9 cellular contexts compared by ENCODE assay signal in genomic region chr5:1521054-1521453, GRCh38. TPM values are rescaled to one million over a fixed set of nuclear protein-coding genes. Genes with fewer than 3 reads are reported as not detected.
DNase-seq lines count a peak whose midpoint lies in the region; ATAC-seq, FAIRE-seq and TF ChIP-seq lines count a peak whose summit lies in the region.
"Had no signal": no experiment of that assay in that cellular context is flagged by ENCODE, and none has a peak within 500 bp of the region (broad histone marks: within the 10 kb centered on the region; RNA-seq: fewer than 3 reads in every experiment).

No MANE protein-coding gene starts in this region.

- no peak for TF ChIP-seq POLR2A in GM12878 (IDR thresholded peaks at IDR 0.05; ENCODE audit: low read depth, low read length)

- DNase-seq in D341Med (ENCODE audit: low spot score) (peak; percentile 69), GM12878 (ENCODE audit: low read depth, low spot score) (no peak), inferior parietal cortex (ENCODE audit: extremely low spot score) (no peak)
- DNase-seq: foreskin melanocyte had no signal

- H3K27me3 Mint-ChIP-seq in nephron (ENCODE audit: low read depth) = no peaks in the 10 kb centered on the region

- no peak for TF ChIP-seq EP300 in GM12878 (IDR thresholded peaks at IDR 0.05; ENCODE audit: borderline replicate concordance in 1 of 2, control insufficient read depth in 1 of 2, low read depth in 2 of 2, low read length in 2 of 2)

- ATAC-seq in GM12878 (no peak), GM21786 (IDR thresholded peaks at IDR 0.05; ENCODE audit: unreplicated experiment) (no peak), HG03097 (IDR thresholded peaks at IDR 0.05; ENCODE audit: low FRiP score, unreplicated experiment) (no peak)
- ATAC-seq: mucosa of descending colon had no signal

- peaks cover 16% of the 10 kb centered on the region for H4K20me1 ChIP-seq in KMS-11 (ENCODE audit: insufficient read depth)
- peaks cover 5% of the 10 kb centered on the region; the same call in 1 of the 2 replicates for H4K20me1 ChIP-seq in GM12878 (ENCODE audit: control insufficient read depth, insufficient read depth)

- H3K4me1 ChIP-seq in KMS-11 (ENCODE audit: low read depth, poor library complexity, severe bottlenecking) (peaks cover 19% of the 10 kb centered on the region), GM12878 (ENCODE audit: control insufficient read depth, insufficient read depth, low read length) (peaks cover 20% of the 10 kb centered on the region)

- H3K27me3 ChIP-seq in KMS-11 (ENCODE audit: insufficient read depth, low read depth) = no peaks in the 10 kb centered on the region
- no peaks in the 10 kb centered on the region for H3K27me3 ChIP-seq in GM12878 (replicated peaks in 1 of 2; ENCODE audit: control insufficient read depth in 2 of 2, insufficient read depth in 2 of 2, low read length in 1 of 2)

- peak overlapping the region in 1 of 3 experiments; percentile 51 for H3K27ac Mint-ChIP-seq in nephron

- no peak overlapping the region for H2AFZ ChIP-seq in KMS-11 (ENCODE audit: low read depth)
- H2AFZ ChIP-seq in GM12878 (ENCODE audit: control insufficient read depth, low read depth, low read length) = no peak overlapping the region

- H3K36me3 Mint-ChIP-seq in nephron (ENCODE audit: low read depth) = peaks cover 8% of the 10 kb centered on the region

- H3K27ac ChIP-seq in KMS-11 (no peak overlapping the region), GM12878 (ENCODE audit: control insufficient read depth, insufficient read depth) (peak overlapping the region; percentile 78)

- TF ChIP-seq CTCF in KMS-11 (conservative IDR thresholded peaks at IDR 0.05; ENCODE audit: low read depth, low read length) = no peak
- no peak for TF ChIP-seq CTCF in GM12878 (IDR thresholded peaks at IDR 0.05 in 2 of 3, conservative IDR thresholded peaks at IDR 0.05 in 1 of 3; ENCODE audit: control insufficient read depth in 2 of 3, extremely low read depth in 1 of 3, insufficient read depth in 1 of 3, low read depth in 3 of 3, low read length in 3 of 3)
- no peak for TF ChIP-seq CTCF in nephron (IDR thresholded peaks at IDR 0.05; ENCODE audit: unreplicated experiment in 3 of 3)

- POLR2A ChIA-PET in GM12878 (lab: Charles Lee) = interaction anchor here (0.9 to 4.3 kb wide), 3 partner anchors 15 to 21 kb away, joined by 7 to 29 read pairs (median 11); no protein-coding TSS in a partner anchor

- H3K4me2 ChIP-seq in KMS-11 (peak overlapping the region; percentile 67; the same call in 1 of the 2 replicates), GM12878 (ENCODE audit: control insufficient read depth, insufficient read depth) (peak overlapping the region; percentile 94)

- peaks cover 70% of the 10 kb centered on the region for H3K79me2 ChIP-seq in KMS-11 (ENCODE audit: insufficient read depth, low read depth)
- H3K79me2 ChIP-seq in GM12878 (ENCODE audit: control insufficient read depth, insufficient read depth, low read length) = peaks cover 62% of the 10 kb centered on the region

- H3K9me3 ChIP-seq in GM12878 (replicated peaks; ENCODE audit: control insufficient read depth, insufficient read depth, low read length) = no peaks in the 10 kb centered on the region
- H3K9me3 ChIP-seq: mucosa of descending colon had no signal

- H3K9ac ChIP-seq in KMS-11 = no peak overlapping the region
- 0 out of 2 replicates have a peak overlapping the region, but pooled peaks have one; percentile 8 for H3K9ac ChIP-seq in GM12878 (ENCODE audit: control insufficient read depth, insufficient read depth, low read length)

- FAIRE-seq in GM12878 (lab: Jason Lieb, UNC) = no peak

- TF ChIP-seq RAD21 in GM12878 (IDR thresholded peaks at IDR 0.05; ENCODE audit: insufficient read depth, low read depth, low read length) = no peak

- BruUV-seq in GM12878 (replicated peaks; lab: Mats Ljungman, UMichigan) = no TSS peak

- peak overlapping the region; percentile 56 to 92 (median 91) for H3K4me3 Mint-ChIP-seq in nephron

- SMC1A ChIA-PET in GM12878 (lab: Charles Lee; ENCODE audit: uncharacterized antibody, unreplicated experiment) = interaction anchor here (1.0 to 2.8 kb wide), 5 partner anchors 15 to 41 kb away, joined by 3 to 23 read pairs (median 14); no protein-coding TSS in a partner anchor

- H3K4me1 Mint-ChIP-seq in nephron = peaks cover 26% of the 10 kb centered on the region

- intact Hi-C loops in GM12878 (cut with micrococcal nuclease; ENCODE audit: unreplicated experiment) = loop anchor here (5.0 kb wide), 1 partner anchor 34 kb away; no protein-coding TSS in a partner anchor

- WGBS in GM12878 (ENCODE audit: insufficient coverage, insufficient replicate concordance, low lambda C conversion rate, missing lambda C conversion rate) = 97% methylated on average over 7 of the region's 7 CpGs

- H3K9me3 Mint-ChIP-seq in nephron = no peaks in the 10 kb centered on the region

- CTCF ChIA-PET in GM12878 (lab: Yijun Ruan, JAX) = interaction anchor here (0.8 to 1.8 kb wide), 7 partner anchors 9 to 124 kb away, joined by 3 to 5 read pairs (median 4); no protein-coding TSS in a partner anchor

- RAD21 ChIA-PET in GM12878 (lab: Charles Lee; ENCODE audit: unreplicated experiment) = interaction anchor here (1.2 to 2.6 kb wide), 4 partner anchors 15 to 42 kb away, joined by 3 to 13 read pairs (median 4); no protein-coding TSS in a partner anchor

- in situ Hi-C loops in GM12878 (cut with MboI) = no loop called here

- H3K36me3 ChIP-seq in KMS-11 (ENCODE audit: insufficient read depth) = peaks cover 15% of the 10 kb centered on the region; the same call in 1 of the 2 replicates
- H3K36me3 ChIP-seq in GM12878 (ENCODE audit: control insufficient read depth in 2 of 2, insufficient read depth in 2 of 2, low read length in 1 of 2) = peaks cover 13 to 27% of the 10 kb centered on the region in 2 experiments

- H3K4me3 ChIP-seq in KMS-11 (IDR thresholded peaks at IDR 0.05; ENCODE audit: insufficient read depth, low read depth, low read length) (no peak overlapping the region), GM12878 (peak overlapping the region; percentile 88; the same call in 1 of the 2 replicates)
- H3K4me3 ChIP-seq: mucosa of descending colon had no signal

TF ChIP-seq in GM12878, 131 proteins besides CTCF, POLR2A, EP300 and RAD21:
- TF ChIP-seq POLR2AphosphoS2 (IDR thresholded peaks at IDR 0.05; ENCODE audit: low read depth, low read length) (no peak), BRCA1 (IDR thresholded peaks at IDR 0.05; ENCODE audit: low read depth, low read length) (no peak), STAT1 (conservative IDR thresholded peaks at IDR 0.05) (no peak), CUX1 (IDR thresholded peaks at IDR 0.05; ENCODE audit: insufficient replicate concordance, low read depth, low read length) (no peak)

RNA-seq across cellular contexts. Expression of gene LPCAT1, which starts 2.7 kb away (rescaled TPM):
- 365 and 373 TPM in 2 replicates for total RNA-seq in GM12878 (2013; cell fraction: nucleolus; rRNA removed)
- total RNA-seq in GM12878 (2014; rRNA removed) (67.6 and 74.7 TPM in 2 replicates), GM12878 (2014; rRNA removed; fragmentation: Illumina TruSeq; extraction: Trizol) (58.9 and 59.4 TPM in 2 replicates), GM12878 (2021) (109 TPM in 2 replicates)
- polyA plus RNA-seq in GM12878 (2011; ENCODE audit: low read depth) = 26.1 TPM
- polyA plus RNA-seq in GM12878 (2011; rRNA removed) (63.6 and 70.6 TPM in 2 replicates), GM12878 (2014; fragmentation: Illumina TruSeq; extraction: Trizol) (84.5 and 93.5 TPM in 2 replicates), GM12878 (2014; fragmentation: Nextera tagmentation; extraction: Ambion mirVana) (1 to 10 TPM; 2.3 to 7.0 TPM), GM12878 (2014; rRNA removed) (94.1 and 94.8 TPM in 2 replicates), GM12878 (2016; fragmentation: Nextera tagmentation; extraction: Ambion mirVana) (10 to 100 TPM; 60.2 to 82.4 TPM)
- polyA plus RNA-seq in GM12878 (2011; cell fraction: cytosol; rRNA removed) = 70.3 and 92.5 TPM in 2 replicates
- 197 and 246 TPM in 2 replicates for polyA plus RNA-seq in GM12878 (2011; cell fraction: nucleus; rRNA removed)
- polyA plus RNA-seq in GM12878 (2012) = 41.3 and 58.7 TPM in 2 replicates
- 43.1 and 54.4 TPM in 2 replicates for polyA minus RNA-seq in GM12878 (2011; rRNA and poly(A)+ RNA removed)
- polyA minus RNA-seq in GM12878 (2011; cell fraction: cytosol; rRNA and poly(A)+ RNA removed) = 25.0 and 34.6 TPM in 2 replicates
- 71.8 and 93.6 TPM in 2 replicates for polyA minus RNA-seq in GM12878 (2011; cell fraction: nucleus; rRNA and poly(A)+ RNA removed)
